9 cellular contexts compared by ENCODE assay signal in genomic region chr3:105997800-105998526, GRCh38.
DNase-seq lines count a peak whose midpoint lies in the region; ATAC-seq and TF ChIP-seq lines count a peak whose summit lies in the region.
"Had no signal": no experiment of that assay in that cellular context is flagged by ENCODE, and none has a peak within 500 bp of the region (broad histone marks: within the 10 kb centered on the region; RNA-seq: fewer than 3 reads in every experiment).

No MANE protein-coding gene starts in this region.

- CTCF ChIA-PET in activated CD8-positive, alpha-beta T cell treated with anti-CD3 and anti-CD28 coated beads for 36 hours (lab: Charles Lee), result interaction anchor here (1.8 kb wide), 1 partner anchor 13 kb away, joined by 7 read pairs; no protein-coding TSS in a partner anchor
- CTCF ChIA-PET in activated CD8-positive, alpha-beta T cell treated with anti-CD3 and anti-CD28 coated beads, Interleukin-2, amount 10 ng/mL, durations not matched to agents 7 days and 5 days (lab: Charles Lee), result no interaction called here
- CTCF ChIA-PET in CD4-positive, alpha-beta memory T cell (lab: Charles Lee; ENCODE audit: partially characterized antibody), result interaction anchor here (1.1 kb wide), 1 partner anchor 10 kb away, joined by 3 read pairs; no protein-coding TSS in a partner anchor

- H3K36me3 ChIP-seq in thoracic aorta (no peaks in the 10 kb centered on the region), testis (ENCODE audit: low read depth, missing control alignments) (no peaks in the 10 kb centered on the region)
- H3K36me3 ChIP-seq in CD4-positive, alpha-beta memory T cell (ENCODE audit: insufficient read depth, low read length), result no peaks in the 10 kb centered on the region
- H3K36me3 ChIP-seq: BLaER1 treated with 17β-estradiol and CSF1 and Interleukin-3, amounts not matched to agents 10 nM and 100 nM had no signal

- intact Hi-C loops in activated CD8-positive, alpha-beta T cell treated with anti-CD3 and anti-CD28 coated beads for 36 hours (cut with micrococcal nuclease), result no loop called here
- intact Hi-C loops in left cardiac atrium (cut with DNase I) (loop anchor here in 1 of 2 donors (2.0 kb wide), 1 partner anchor 21 kb away; no protein-coding TSS in a partner anchor), testis (cut with DNase I; ENCODE audit: low total_unique reads) (no loop called here)
- intact Hi-C loops in CD4-positive, alpha-beta memory T cell (cut with micrococcal nuclease), result no loop called here

- H3K4me3 Mint-ChIP-seq in activated CD8-positive, alpha-beta T cell treated with anti-CD3 and anti-CD28 coated beads for 36 hours, result no peak overlapping the region
- H3K4me3 Mint-ChIP-seq in activated CD8-positive, alpha-beta T cell treated with anti-CD3 and anti-CD28 coated beads, Interleukin-2, amount 10 ng/mL, durations not matched to agents 7 days and 5 days, result no peak overlapping the region
- no peak overlapping the region for H3K4me3 Mint-ChIP-seq in CD4-positive, alpha-beta memory T cell

- DNase-seq in activated CD8-positive, alpha-beta T cell treated with anti-CD3 and anti-CD28 coated beads for 36 hours, result no peak
- DNase-seq in activated CD8-positive, alpha-beta T cell treated with anti-CD3 and anti-CD28 coated beads, Interleukin-2, amount 10 ng/mL, durations not matched to agents 7 days and 5 days, result no peak
- peak; percentile 11 for DNase-seq in UCSD-AML1 (lab: John Stamatoyannopoulos, UW; ENCODE audit: unreplicated experiment)
- peak; percentile 29 for DNase-seq in left cardiac atrium
- no peak for DNase-seq in thoracic aorta (ENCODE audit: low spot score)
- no peak for DNase-seq in activated CD8-positive, alpha-beta memory T cell treated with anti-CD3 and anti-CD28 coated beads, Interleukin-2, amount 50 U/mL, for 4 hours
- no peak for DNase-seq in CD4-positive, alpha-beta memory T cell
- DNase-seq in testis, result no peak

- H3K9me3 ChIP-seq in thoracic aorta (no peaks in the 10 kb centered on the region), testis (no peaks in the 10 kb centered on the region)
- no peaks in the 10 kb centered on the region for H3K9me3 ChIP-seq in CD4-positive, alpha-beta memory T cell (ENCODE audit: control insufficient read depth in 1 of 2, low read length in 2 of 2)

- H3K27me3 Mint-ChIP-seq in activated CD8-positive, alpha-beta T cell treated with anti-CD3 and anti-CD28 coated beads for 36 hours, result no peaks in the 10 kb centered on the region
- H3K27me3 Mint-ChIP-seq in activated CD8-positive, alpha-beta T cell treated with anti-CD3 and anti-CD28 coated beads, Interleukin-2, amount 10 ng/mL, durations not matched to agents 7 days and 5 days (ENCODE audit: low read depth), result no peaks in the 10 kb centered on the region
- H3K27me3 Mint-ChIP-seq in CD4-positive, alpha-beta memory T cell, result no peaks in the 10 kb centered on the region

- TF ChIP-seq POLR2A in testis (IDR thresholded peaks at IDR 0.05), result no peak

- peaks cover 0 to 3% of the 10 kb centered on the region in 2 donors for H3K4me1 ChIP-seq in thoracic aorta (ENCODE audit: control insufficient read depth in 1 of 2, low read depth in 2 of 2)
- no peaks in the 10 kb centered on the region for H3K4me1 ChIP-seq in CD4-positive, alpha-beta memory T cell (ENCODE audit: insufficient read depth, low read length)
- H3K4me1 ChIP-seq in testis, result no peaks in the 10 kb centered on the region

- H3K27me3 ChIP-seq in thoracic aorta (replicated peaks; ENCODE audit: insufficient read depth) (no peaks in the 10 kb centered on the region), testis (no peaks in the 10 kb centered on the region)
- H3K27me3 ChIP-seq in CD4-positive, alpha-beta memory T cell (ENCODE audit: insufficient read depth, low read length), result no peaks in the 10 kb centered on the region
- H3K27me3 ChIP-seq: BLaER1 treated with 17β-estradiol and CSF1 and Interleukin-3, amounts not matched to agents 10 nM and 100 nM had no signal

- H3K9me3 Mint-ChIP-seq in activated CD8-positive, alpha-beta T cell treated with anti-CD3 and anti-CD28 coated beads for 36 hours, result peaks cover 22% of the 10 kb centered on the region
- H3K9me3 Mint-ChIP-seq in activated CD8-positive, alpha-beta T cell treated with anti-CD3 and anti-CD28 coated beads, Interleukin-2, amount 10 ng/mL, durations not matched to agents 7 days and 5 days (ENCODE audit: insufficient read depth), result peaks cover 33% of the 10 kb centered on the region
- H3K9me3 Mint-ChIP-seq in CD4-positive, alpha-beta memory T cell, result peaks cover 0 to 32% (median 16%) of the 10 kb centered on the region in 8 donors

- 78 to 92% methylated on average over 3 of the region's 3 CpGs for WGBS in testis, 2 donors

- no peak for TF ChIP-seq CTCF in activated CD8-positive, alpha-beta T cell treated with anti-CD3 and anti-CD28 coated beads for 36 hours (IDR thresholded peaks at IDR 0.05)
- no peak for TF ChIP-seq CTCF in thoracic aorta (IDR thresholded peaks at IDR 0.05)
- no peak for TF ChIP-seq CTCF in testis (IDR thresholded peaks at IDR 0.05)

- H3K27ac ChIP-seq in thoracic aorta (peak overlapping the region in 1 of 2 donors; percentile 58), testis (no peak overlapping the region)
- no peak overlapping the region for H3K27ac ChIP-seq in CD4-positive, alpha-beta memory T cell (ENCODE audit: low read depth, low read length)

- POLR2A ChIA-PET in activated CD8-positive, alpha-beta T cell treated with anti-CD3 and anti-CD28 coated beads for 36 hours (lab: Charles Lee), result interaction anchor here (1.3 kb wide), 1 partner anchor 11 kb away, joined by 3 read pairs; no protein-coding TSS in a partner anchor
- POLR2A ChIA-PET in activated CD8-positive, alpha-beta T cell treated with anti-CD3 and anti-CD28 coated beads, Interleukin-2, amount 10 ng/mL, durations not matched to agents 7 days and 5 days (lab: Charles Lee), result no interaction called here
- POLR2A ChIA-PET in CD4-positive, alpha-beta memory T cell (lab: Charles Lee; ENCODE audit: partially characterized antibody), result no interaction called here

- H3K4me1 Mint-ChIP-seq in activated CD8-positive, alpha-beta T cell treated with anti-CD3 and anti-CD28 coated beads for 36 hours (ENCODE audit: low read depth), result peaks cover 1% of the 10 kb centered on the region
- H3K4me1 Mint-ChIP-seq in activated CD8-positive, alpha-beta T cell treated with anti-CD3 and anti-CD28 coated beads, Interleukin-2, amount 10 ng/mL, durations not matched to agents 7 days and 5 days (ENCODE audit: low read depth), result peaks cover 1% of the 10 kb centered on the region
- peaks cover 0 to 1% (median 0%) of the 10 kb centered on the region in 4 donors for H3K4me1 Mint-ChIP-seq in CD4-positive, alpha-beta memory T cell

- H3K36me3 Mint-ChIP-seq in activated CD8-positive, alpha-beta T cell treated with anti-CD3 and anti-CD28 coated beads for 36 hours (ENCODE audit: low read depth), result peaks cover 12% of the 10 kb centered on the region
- peaks cover 27% of the 10 kb centered on the region for H3K36me3 Mint-ChIP-seq in activated CD8-positive, alpha-beta T cell treated with anti-CD3 and anti-CD28 coated beads, Interleukin-2, amount 10 ng/mL, durations not matched to agents 7 days and 5 days (ENCODE audit: low read depth)
- H3K36me3 Mint-ChIP-seq in CD4-positive, alpha-beta memory T cell, result peaks cover 3 to 9% of the 10 kb centered on the region in 2 donors

- H3K4me3 ChIP-seq in thoracic aorta (peak overlapping the region; percentile 32), testis (no peak overlapping the region)
- H3K4me3 ChIP-seq in CD4-positive, alpha-beta memory T cell (ENCODE audit: low read length in 2 of 2), result no peak overlapping the region

- no peak overlapping the region for H3K27ac Mint-ChIP-seq in activated CD8-positive, alpha-beta T cell treated with anti-CD3 and anti-CD28 coated beads for 36 hours
- no peak overlapping the region for H3K27ac Mint-ChIP-seq in activated CD8-positive, alpha-beta T cell treated with anti-CD3 and anti-CD28 coated beads, Interleukin-2, amount 10 ng/mL, durations not matched to agents 7 days and 5 days
- no peak overlapping the region for H3K27ac Mint-ChIP-seq in CD4-positive, alpha-beta memory T cell

- peak; percentile 45 for ATAC-seq in activated CD8-positive, alpha-beta T cell treated with anti-CD3 and anti-CD28 coated beads for 36 hours
- ATAC-seq in activated CD8-positive, alpha-beta T cell treated with anti-CD3 and anti-CD28 coated beads, Interleukin-2, amount 10 ng/mL, durations not matched to agents 7 days and 5 days, result no peak
- ATAC-seq in left cardiac atrium (peak; percentile 77 to 96), thoracic aorta (ENCODE audit: insufficient number of reproducible peaks, low FRiP score, low read depth) (peak; percentile 93)

Comparison
In these comparisons a context has a peak if more than half of its experiments do, and no peak if none do; other contexts are left out.
1. DNase-seq: peak in UCSD-AML1 (single experiment) and left cardiac atrium (single experiment); none in activated CD8-positive, alpha-beta T cell treated with anti-CD3 and anti-CD28 coated beads for 36 hours (single experiment), activated CD8-positive, alpha-beta T cell treated with anti-CD3 and anti-CD28 coated beads, Interleukin-2, amount 10 ng/mL, durations not matched to agents 7 days and 5 days (single experiment), thoracic aorta (single experiment), activated CD8-positive, alpha-beta memory T cell treated with anti-CD3 and anti-CD28 coated beads, Interleukin-2, amount 50 U/mL, for 4 hours (single experiment), CD4-positive, alpha-beta memory T cell (0 of 5) and testis (single experiment).